Comparison of ENCODE assay signal across 8 cellular contexts in the genomic region with DNA sequence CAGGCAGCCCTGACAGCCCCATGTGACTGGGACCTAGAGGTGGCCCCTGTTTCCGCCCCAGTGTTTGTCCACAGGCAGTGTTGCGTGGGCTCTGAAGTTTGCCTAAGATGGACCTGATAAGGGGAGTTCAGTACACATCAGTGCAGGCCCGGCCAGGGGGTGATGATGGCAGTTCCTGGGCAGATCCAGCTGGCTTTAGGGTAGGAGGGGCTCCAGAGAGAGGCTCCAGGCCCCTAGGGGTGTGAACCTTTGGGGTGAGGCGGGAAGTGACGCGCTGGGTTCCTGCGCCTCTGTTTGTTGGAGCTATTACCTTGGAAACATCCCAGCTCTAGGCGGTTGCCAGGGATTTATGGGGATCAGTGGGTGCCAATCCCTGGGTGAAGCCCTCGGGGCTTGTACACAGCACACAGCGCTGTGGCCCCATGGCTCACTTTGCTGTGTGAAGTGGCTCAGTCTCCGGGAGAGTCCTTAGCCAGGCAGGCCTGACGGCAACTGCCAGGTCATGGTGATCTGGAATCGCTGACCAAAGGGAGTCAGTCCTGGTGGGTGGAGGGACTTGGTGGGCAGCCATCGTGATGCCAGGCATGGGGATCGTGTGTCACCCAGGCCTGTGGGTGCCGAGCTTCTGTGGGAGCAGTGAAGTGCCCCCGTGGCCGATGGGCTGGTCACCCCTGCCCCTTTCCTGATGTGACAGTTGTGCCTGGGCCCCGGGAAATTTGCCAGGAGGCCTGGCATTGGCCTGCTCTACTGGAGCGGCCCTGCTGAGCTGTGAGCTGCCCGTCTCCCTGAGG.
DNase-seq lines count a peak whose midpoint lies in the region; ATAC-seq and TF ChIP-seq lines count a peak whose summit lies in the region.

No MANE protein-coding gene starts in this region.

- no peak for TF ChIP-seq CTCF in colonic mucosa (IDR thresholded peaks at IDR 0.05)

- H3K9ac ChIP-seq in BLaER1 treated with 17β-estradiol and CSF1 and Interleukin-3, amounts not matched to agents 10 nM and 100 nM = peak overlapping the region in 4 of 11 experiments; percentile 52 to 72 (median 60); a peak in 6 of 22 replicates
- H3K9ac ChIP-seq in colonic mucosa (ENCODE audit: low read depth in 2 of 2, low read length in 2 of 2) (peak overlapping the region; percentile 78 to 96), mucosa of stomach (ENCODE audit: low read length) (peak overlapping the region; percentile 16)

- intact Hi-C loops in colonic mucosa (cut with DNase I) = no loop called here

- no peaks in the 10 kb centered on the region for H3K36me3 ChIP-seq in BLaER1 treated with 17β-estradiol and CSF1 and Interleukin-3, amounts not matched to agents 10 nM and 100 nM
- H3K36me3 ChIP-seq in colonic mucosa (no peaks in the 10 kb centered on the region), mucosa of stomach (ENCODE audit: control insufficient read depth, insufficient read depth, low read length) (no peaks in the 10 kb centered on the region)

- 0 out of 22 replicates have a peak, but pooled peaks cover 0 to under 1% (median 0%) of the 10 kb centered on the region in 11 experiments for H4K20me1 ChIP-seq in BLaER1 treated with 17β-estradiol and CSF1 and Interleukin-3, amounts not matched to agents 10 nM and 100 nM

- H3K27me3 ChIP-seq in BLaER1 treated with 17β-estradiol and CSF1 and Interleukin-3, amounts not matched to agents 10 nM and 100 nM = peaks cover 4 to 23% (median 14%) of the 10 kb centered on the region in 11 experiments
- H3K27me3 ChIP-seq in colonic mucosa = no peaks in the 10 kb centered on the region
- H3K27me3 ChIP-seq in mucosa of stomach (ENCODE audit: control insufficient read depth, insufficient read depth, low read length) = no peaks in the 10 kb centered on the region

- peak overlapping the region in 7 of 11 experiments; percentile 49 to 100 (median 84); a peak in 12 of 22 replicates for H3K4me2 ChIP-seq in BLaER1 treated with 17β-estradiol and CSF1 and Interleukin-3, amounts not matched to agents 10 nM and 100 nM

- peak; percentile 88 for DNase-seq in NCI-H2081 treated with DMSO at 0.1 percent for 48 hours (lab: John Stamatoyannopoulos, UW)
- peak; percentile 90 for DNase-seq in colonic mucosa
- DNase-seq in DMS114 treated with DMSO at 0.1 percent for 48 hours (lab: John Stamatoyannopoulos, UW; ENCODE audit: unreplicated experiment) = no peak
- no peak for DNase-seq in erythroblast (lab: John Stamatoyannopoulos, UW)

- no peaks in the 10 kb centered on the region; a peak in 1 of 22 replicates for H3K9me3 ChIP-seq in BLaER1 treated with 17β-estradiol and CSF1 and Interleukin-3, amounts not matched to agents 10 nM and 100 nM (replicated peaks in 1 of 11)
- H3K9me3 ChIP-seq in colonic mucosa = no peaks in the 10 kb centered on the region
- H3K9me3 ChIP-seq in mucosa of stomach (ENCODE audit: control insufficient read depth, low read length) = no peaks in the 10 kb centered on the region

- H3K4me1 ChIP-seq in BLaER1 treated with 17β-estradiol and CSF1 and Interleukin-3, amounts not matched to agents 10 nM and 100 nM = peaks cover 18 to 84% (median 27%) of the 10 kb centered on the region in 10 experiments
- peaks cover 33% of the 10 kb centered on the region for H3K4me1 ChIP-seq in colonic mucosa
- peaks cover 62% of the 10 kb centered on the region for H3K4me1 ChIP-seq in mucosa of stomach (ENCODE audit: control insufficient read depth, insufficient read depth, low read length)

- H3K27ac ChIP-seq in BLaER1 treated with 17β-estradiol and CSF1 and Interleukin-3, amounts not matched to agents 10 nM and 100 nM = peak overlapping the region in 4 of 11 experiments; percentile 60 to 82 (median 76); a peak in 7 of 22 replicates
- peak overlapping the region; percentile 80 for H3K27ac ChIP-seq in colonic mucosa

- H3K4me3 ChIP-seq in BLaER1 treated with 17β-estradiol and CSF1 and Interleukin-3, amounts not matched to agents 10 nM and 100 nM = peak overlapping the region in 3 of 10 experiments; percentile 3 to 17 (median 6); a peak in 1 of 20 replicates
- H3K4me3 ChIP-seq in colonic mucosa (no peak overlapping the region), mucosa of stomach (ENCODE audit: low read length) (no peak overlapping the region)

- no peak for TF ChIP-seq POLR2A in erythroblast (IDR thresholded peaks at IDR 0.05; ENCODE audit: low read length)

- ATAC-seq in HG03432 (IDR thresholded peaks at IDR 0.05; ENCODE audit: unreplicated experiment) = no peak
- ATAC-seq in HG02763 (IDR thresholded peaks at IDR 0.05; ENCODE audit: unreplicated experiment) = no peak

Comparison
In these comparisons a context has a peak if more than half of its experiments do, and no peak if none do; other contexts are left out.
1. DNase-seq: peak in NCI-H2081 treated with DMSO at 0.1 percent for 48 hours (single experiment) and colonic mucosa (single experiment); none in DMS114 treated with DMSO at 0.1 percent for 48 hours (single experiment) and erythroblast (0 of 2).